In the genomic region with DNA sequence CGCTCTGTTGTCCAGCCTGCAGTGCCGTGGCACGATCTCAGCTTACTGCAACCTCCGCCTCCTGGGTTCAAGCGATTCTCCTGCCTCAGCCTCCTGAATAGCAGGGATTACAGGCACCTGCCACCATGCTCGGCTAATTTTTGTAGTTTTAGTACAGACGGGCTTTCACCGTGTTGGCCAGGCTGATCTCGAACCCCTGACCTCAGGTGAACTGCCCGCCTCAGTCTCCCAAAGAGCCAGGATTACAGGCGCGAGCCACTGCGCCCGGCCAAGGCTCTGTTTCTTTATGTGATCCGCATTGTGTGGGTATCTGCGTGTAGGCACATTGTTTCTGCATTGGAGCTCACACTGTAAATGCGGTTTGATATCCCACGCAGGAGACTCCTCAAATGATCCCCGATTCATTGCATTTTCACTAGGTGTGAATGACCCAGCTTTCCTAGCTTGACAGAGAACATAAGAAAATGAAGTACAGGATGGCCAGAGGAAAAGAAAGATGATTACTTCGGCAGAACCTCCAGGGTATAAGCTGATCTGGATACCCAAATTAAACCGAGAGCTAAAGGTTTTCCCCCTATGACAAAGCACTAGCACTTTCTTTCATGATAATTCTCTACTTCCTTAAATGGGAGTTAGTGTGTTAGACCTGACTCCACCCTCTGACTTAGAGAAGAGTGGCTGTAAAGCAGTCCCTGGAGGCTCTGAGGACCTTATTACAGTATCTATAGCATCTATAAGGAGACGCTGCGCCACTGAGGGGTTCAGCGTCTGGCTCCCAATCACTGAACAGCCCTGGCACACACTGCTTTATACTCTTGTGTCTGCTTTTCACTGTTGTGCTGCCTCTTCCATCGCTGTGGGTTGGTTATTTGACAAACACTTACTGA, we compare ENCODE assay signal across 8 cellular contexts. TPM values are rescaled to one million over a fixed set of nuclear protein-coding genes. Genes with fewer than 3 reads are reported as not detected.
DNase-seq lines count a peak whose midpoint lies in the region; ATAC-seq, FAIRE-seq and TF ChIP-seq lines count a peak whose summit lies in the region.

No MANE protein-coding gene starts in this region.

- H3K4me2 ChIP-seq in GM12878 (ENCODE audit: control insufficient read depth, insufficient read depth), result peak overlapping the region; percentile 99

- intact Hi-C loops in GM12878 (cut with micrococcal nuclease; ENCODE audit: unreplicated experiment), result loop anchor here (1.0 kb wide), 1 partner anchor 89 kb away; no protein-coding TSS in a partner anchor

- H3K9me3 ChIP-seq in GM12878 (replicated peaks; ENCODE audit: control insufficient read depth, insufficient read depth, low read length), result no peaks in the 10 kb centered on the region; the same call in 2 of the 3 replicates

- ATAC-seq in GM18520 (IDR thresholded peaks at IDR 0.05; ENCODE audit: unreplicated experiment) (peak; percentile 74), GM12878 (peak; percentile 75)
- ATAC-seq in natural killer cell treated with Interleukin-12 subunit alpha and Interleukin-12 subunit beta and Interleukin-15 and Interleukin-18, amount 100 ng/mL, for 72 hours, result peak; percentile 63 to 73

- CTCF ChIA-PET in GM12878 (lab: Yijun Ruan, JAX), result interaction anchor here (0.9 to 5.4 kb wide), 14 partner anchors 8 to 154 kb away, joined by 3 to 42 read pairs (median 6); no protein-coding TSS in a partner anchor

- DNase-seq in HFFc6 (no peak), NCI-H1436 (lab: John Stamatoyannopoulos, UW) (peak; percentile 70), GM12878 (ENCODE audit: low read depth, low spot score) (peak; percentile 91), NK-92 (lab: John Stamatoyannopoulos, UW; ENCODE audit: unreplicated experiment) (no peak), NCI-H748 treated with DMSO at 0.1 percent for 48 hours (lab: John Stamatoyannopoulos, UW) (no peak), AG20443 (ENCODE audit: low spot score) (no peak)
- no peak for DNase-seq in natural killer cell treated with Interleukin-12 subunit alpha and Interleukin-12 subunit beta and Interleukin-15 and Interleukin-18, amount 100 ng/mL, for 72 hours (ENCODE audit: low spot score)

- no peaks in the 10 kb centered on the region; the same call in 1 of the 2 replicates for H3K27me3 Mint-ChIP-seq in HFFc6 (ENCODE audit: insufficient read depth)
- peaks cover 8 to 20% of the 10 kb centered on the region in 2 donors for H3K27me3 Mint-ChIP-seq in natural killer cell treated with Interleukin-12 subunit alpha and Interleukin-12 subunit beta and Interleukin-15 and Interleukin-18, amount 100 ng/mL, for 72 hours

- TF ChIP-seq CTCF in HFFc6 (IDR thresholded peaks at IDR 0.05), result no peak
- TF ChIP-seq CTCF in GM12878 (IDR thresholded peaks at IDR 0.05 in 2 of 3, conservative IDR thresholded peaks at IDR 0.05 in 1 of 3; ENCODE audit: control insufficient read depth in 2 of 3, extremely low read depth in 1 of 3, insufficient read depth in 1 of 3, low read depth in 3 of 3, low read length in 3 of 3), result no peak

- H3K4me1 Mint-ChIP-seq in HFFc6 (ENCODE audit: low read depth), result peaks cover 78% of the 10 kb centered on the region
- H3K4me1 Mint-ChIP-seq in natural killer cell treated with Interleukin-12 subunit alpha and Interleukin-12 subunit beta and Interleukin-15 and Interleukin-18, amount 100 ng/mL, for 72 hours (ENCODE audit: low read depth in 2 of 2), result peaks cover 40 to 50% of the 10 kb centered on the region in 2 donors

- H3K4me3 ChIP-seq in GM12878, result peak overlapping the region; percentile 69

- peak; percentile 66 for TF ChIP-seq POLR2A in GM12878 (IDR thresholded peaks at IDR 0.05; ENCODE audit: low read depth, low read length)

- H4K20me1 ChIP-seq in GM12878 (ENCODE audit: control insufficient read depth, insufficient read depth), result no peaks in the 10 kb centered on the region

- H3K79me2 ChIP-seq in GM12878 (ENCODE audit: control insufficient read depth, insufficient read depth, low read length), result peaks cover 91% of the 10 kb centered on the region

- TF ChIP-seq RAD21 in GM12878 (IDR thresholded peaks at IDR 0.05; ENCODE audit: insufficient read depth, low read depth, low read length), result no peak

- SMC1A ChIA-PET in GM12878 (lab: Charles Lee; ENCODE audit: uncharacterized antibody, unreplicated experiment), result interaction anchor here (0.8 to 14.5 kb wide), 15 partner anchors 9 to 129 kb away, joined by 3 to 229 read pairs (median 6); a partner anchor contains a TSS

- peak overlapping the region; percentile 80 for H3K4me3 Mint-ChIP-seq in HFFc6
- H3K4me3 Mint-ChIP-seq in natural killer cell treated with Interleukin-12 subunit alpha and Interleukin-12 subunit beta and Interleukin-15 and Interleukin-18, amount 100 ng/mL, for 72 hours, result peak overlapping the region; percentile 95

- TSS peak; percentile 53 for BruUV-seq in GM12878 (replicated peaks; lab: Mats Ljungman, UMichigan)

- FAIRE-seq in GM12878 (lab: Jason Lieb, UNC), result peak; percentile 92

- peak overlapping the region; percentile 94 for H3K9ac ChIP-seq in GM12878 (ENCODE audit: control insufficient read depth, insufficient read depth, low read length)

- H3K36me3 ChIP-seq in GM12878 (ENCODE audit: control insufficient read depth in 2 of 2, insufficient read depth in 2 of 2, low read length in 1 of 2), result peaks cover 7 to 14% of the 10 kb centered on the region in 2 experiments; a peak in 3 of 4 replicates

- H3K4me1 ChIP-seq in GM12878 (ENCODE audit: control insufficient read depth, insufficient read depth, low read length), result peaks cover 80% of the 10 kb centered on the region

- no peaks in the 10 kb centered on the region for H3K9me3 Mint-ChIP-seq in HFFc6
- no peaks in the 10 kb centered on the region for H3K9me3 Mint-ChIP-seq in natural killer cell treated with Interleukin-12 subunit alpha and Interleukin-12 subunit beta and Interleukin-15 and Interleukin-18, amount 100 ng/mL, for 72 hours

- peak overlapping the region; percentile 99 for H3K27ac Mint-ChIP-seq in HFFc6
- H3K27ac Mint-ChIP-seq in natural killer cell treated with Interleukin-12 subunit alpha and Interleukin-12 subunit beta and Interleukin-15 and Interleukin-18, amount 100 ng/mL, for 72 hours, result peak overlapping the region; percentile 96 to 100

- peak overlapping the region; percentile 100 for H3K27ac ChIP-seq in GM12878 (ENCODE audit: control insufficient read depth, insufficient read depth)

- H3K36me3 Mint-ChIP-seq in HFFc6 (ENCODE audit: low read depth), result peaks cover 28% of the 10 kb centered on the region
- peaks cover 6% of the 10 kb centered on the region for H3K36me3 Mint-ChIP-seq in natural killer cell treated with Interleukin-12 subunit alpha and Interleukin-12 subunit beta and Interleukin-15 and Interleukin-18, amount 100 ng/mL, for 72 hours

- in situ Hi-C loops in GM12878 (cut with MboI), result loop anchor here (10.0 to 25.0 kb wide), 2 partner anchors 646 to 962 kb away; a partner anchor contains a TSS

- POLR2A ChIA-PET in GM12878 (lab: Charles Lee), result interaction anchor here (0.6 to 16.2 kb wide), 14 partner anchors 8 to 1301 kb away, joined by 3 to 214 read pairs (median 4); a partner anchor contains a TSS

- RAD21 ChIA-PET in GM12878 (lab: Charles Lee; ENCODE audit: unreplicated experiment), result interaction anchor here (0.6 to 13.6 kb wide), 21 partner anchors 8 to 1015 kb away, joined by 3 to 224 read pairs (median 5); a partner anchor contains a TSS

- no peak for TF ChIP-seq EP300 in GM12878 (IDR thresholded peaks at IDR 0.05; ENCODE audit: borderline replicate concordance in 1 of 2, control insufficient read depth in 1 of 2, low read depth in 2 of 2, low read length in 2 of 2)

- WGBS in GM12878 (ENCODE audit: insufficient coverage, insufficient replicate concordance, low lambda C conversion rate, missing lambda C conversion rate), result 1% methylated on average over 23 of the region's 25 CpGs

- H2AFZ ChIP-seq in GM12878 (ENCODE audit: control insufficient read depth, low read depth, low read length), result no peak overlapping the region

- H3K27me3 ChIP-seq in GM12878 (replicated peaks in 1 of 2; ENCODE audit: control insufficient read depth in 2 of 2, insufficient read depth in 2 of 2, low read length in 1 of 2), result no peaks in the 10 kb centered on the region

RNA-seq across cellular contexts. Expression of a gene that starts 17.3 kb away (rescaled TPM):
- total RNA-seq in HFFc6 (2021; fragmentation: NEBNext Ultra II Directional; extraction: Animal tissue kit (Norgen Biotek cat#: 25700)), result 100 to 1,000 TPM; 580 to 681 (median 632) TPM
- total RNA-seq in GM12878 (2013; cell fraction: nucleolus; rRNA removed), result 94.3 and 106 TPM in 2 replicates
- total RNA-seq in GM12878 (2014; rRNA removed) (417 and 464 TPM in 2 replicates), GM12878 (2014; rRNA removed; fragmentation: Illumina TruSeq; extraction: Trizol) (241 and 279 TPM in 2 replicates), GM12878 (2021) (675 and 688 TPM in 2 replicates)
- polyA plus RNA-seq in GM12878 (2011; ENCODE audit: low read depth), result 255 TPM
- polyA plus RNA-seq in GM12878 (2011; rRNA removed) (136 and 205 TPM in 2 replicates), GM12878 (2014; fragmentation: Illumina TruSeq; extraction: Trizol) (257 and 493 TPM in 2 replicates), GM12878 (2014; fragmentation: Nextera tagmentation; extraction: Ambion mirVana) (100 to 1,000 TPM; 140 to 235 TPM), GM12878 (2014; rRNA removed) (382 and 423 TPM in 2 replicates), GM12878 (2016; fragmentation: Nextera tagmentation; extraction: Ambion mirVana) (100 to 1,000 TPM; 146 to 894 TPM)
- 261 and 288 TPM in 2 replicates for polyA plus RNA-seq in GM12878 (2011; cell fraction: cytosol; rRNA removed)
- polyA plus RNA-seq in GM12878 (2011; cell fraction: nucleus; rRNA removed), result 174 and 206 TPM in 2 replicates
- 331 and 436 TPM in 2 replicates for polyA plus RNA-seq in GM12878 (2012)
- 103 and 174 TPM in 2 replicates for polyA minus RNA-seq in GM12878 (2011; rRNA and poly(A)+ RNA removed)
- 77.1 and 81.1 TPM in 2 replicates for polyA minus RNA-seq in GM12878 (2011; cell fraction: cytosol; rRNA and poly(A)+ RNA removed)
- 78.5 and 132 TPM in 2 replicates for polyA minus RNA-seq in GM12878 (2011; cell fraction: nucleus; rRNA and poly(A)+ RNA removed)
- 100 to 1,000 TPM; 128 to 154 TPM for total RNA-seq in natural killer cell treated with Interleukin-12 subunit alpha and Interleukin-12 subunit beta and Interleukin-15 and Interleukin-18, amount 100 ng/mL, for 72 hours

RNA-seq across cellular contexts. Expression of a gene that starts 47.7 kb away (rescaled TPM):
- 10 to 100 TPM; 37.6 to 58.3 (median 40.7) TPM for total RNA-seq in HFFc6 (2021; fragmentation: NEBNext Ultra II Directional; extraction: Animal tissue kit (Norgen Biotek cat#: 25700))
- total RNA-seq in GM12878 (2013; cell fraction: nucleolus; rRNA removed), result 89.6 and 93.8 TPM in 2 replicates
- total RNA-seq in GM12878 (2014; rRNA removed) (36.4 and 38.2 TPM in 2 replicates), GM12878 (2014; rRNA removed; fragmentation: Illumina TruSeq; extraction: Trizol) (16.2 and 16.7 TPM in 2 replicates), GM12878 (2021) (45.3 and 45.4 TPM in 2 replicates)
- polyA plus RNA-seq in GM12878 (2011; ENCODE audit: low read depth), result 12.7 TPM
- polyA plus RNA-seq in GM12878 (2011; rRNA removed) (19.6 and 26.4 TPM in 2 replicates), GM12878 (2014; fragmentation: Illumina TruSeq; extraction: Trizol) (14.1 and 14.3 TPM in 2 replicates), GM12878 (2014; fragmentation: Nextera tagmentation; extraction: Ambion mirVana) (1 to 10 TPM; 2.6 to 2.7 TPM), GM12878 (2014; rRNA removed) (35.0 and 37.5 TPM in 2 replicates), GM12878 (2016; fragmentation: Nextera tagmentation; extraction: Ambion mirVana) (10 to 100 TPM; 12.9 to 16.8 TPM)
- polyA plus RNA-seq in GM12878 (2011; cell fraction: cytosol; rRNA removed), result 30.1 and 37.2 TPM in 2 replicates
- polyA plus RNA-seq in GM12878 (2011; cell fraction: nucleus; rRNA removed), result 76.3 and 77.8 TPM in 2 replicates
- polyA plus RNA-seq in GM12878 (2012), result 28.5 and 29.3 TPM in 2 replicates
- polyA minus RNA-seq in GM12878 (2011; rRNA and poly(A)+ RNA removed), result 40.7 and 65.6 TPM in 2 replicates
- polyA minus RNA-seq in GM12878 (2011; cell fraction: cytosol; rRNA and poly(A)+ RNA removed), result 17.5 and 25.8 TPM in 2 replicates
- 26.0 and 37.4 TPM in 2 replicates for polyA minus RNA-seq in GM12878 (2011; cell fraction: nucleus; rRNA and poly(A)+ RNA removed)
- total RNA-seq in natural killer cell treated with Interleukin-12 subunit alpha and Interleukin-12 subunit beta and Interleukin-15 and Interleukin-18, amount 100 ng/mL, for 72 hours, result 10 to 100 TPM; 35.9 to 48.6 TPM

Comparison
In these comparisons a context has a peak if more than half of its experiments do, and no peak if none do; other contexts are left out.
1. DNase-seq: peak in NCI-H1436 (single experiment) and GM12878 (single experiment); none in HFFc6 (single experiment), natural killer cell treated with Interleukin-12 subunit alpha and Interleukin-12 subunit beta and Interleukin-15 and Interleukin-18, amount 100 ng/mL, for 72 hours (single experiment), NK-92 (single experiment), NCI-H748 treated with DMSO at 0.1 percent for 48 hours (single experiment) and AG20443 (single experiment).
2. Peak in every context shown above with its lines, with median percentiles within 50 percentile points of each other: ATAC-seq.